Comparison of ENCODE assay signal across 1 cellular context in the genomic region with DNA sequence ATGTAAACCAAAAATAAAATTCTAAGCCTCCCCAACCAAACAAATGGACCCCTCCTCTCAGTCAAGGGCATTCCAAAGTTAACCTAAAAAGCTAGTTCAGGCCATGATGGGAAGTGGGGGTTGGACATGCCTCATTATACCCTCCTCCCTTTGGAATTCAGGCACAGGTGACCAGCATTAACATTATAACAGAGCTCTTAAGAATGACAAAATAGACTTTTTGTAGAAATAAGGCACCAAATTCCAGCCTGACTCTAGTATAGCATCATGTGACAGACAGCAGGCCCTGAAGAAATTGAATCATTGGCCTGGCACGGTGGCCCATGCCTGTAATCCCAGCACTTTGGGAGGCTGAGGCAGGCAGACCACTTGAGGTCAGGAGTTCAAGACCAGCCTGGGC.
TF ChIP-seq lines count a peak whose summit lies in the region.

No MANE protein-coding gene starts in this region.

TF ChIP-seq in H1, 55 proteins besides CTCF, POLR2A, EP300 and RAD21:
- TF ChIP-seq TEAD4 (IDR thresholded peaks at IDR 0.05; ENCODE audit: low read depth, low read length), result peak; percentile 43; the same call in 1 of the 2 replicates
